1 cellular context compared by ENCODE assay signal in the genomic region with DNA sequence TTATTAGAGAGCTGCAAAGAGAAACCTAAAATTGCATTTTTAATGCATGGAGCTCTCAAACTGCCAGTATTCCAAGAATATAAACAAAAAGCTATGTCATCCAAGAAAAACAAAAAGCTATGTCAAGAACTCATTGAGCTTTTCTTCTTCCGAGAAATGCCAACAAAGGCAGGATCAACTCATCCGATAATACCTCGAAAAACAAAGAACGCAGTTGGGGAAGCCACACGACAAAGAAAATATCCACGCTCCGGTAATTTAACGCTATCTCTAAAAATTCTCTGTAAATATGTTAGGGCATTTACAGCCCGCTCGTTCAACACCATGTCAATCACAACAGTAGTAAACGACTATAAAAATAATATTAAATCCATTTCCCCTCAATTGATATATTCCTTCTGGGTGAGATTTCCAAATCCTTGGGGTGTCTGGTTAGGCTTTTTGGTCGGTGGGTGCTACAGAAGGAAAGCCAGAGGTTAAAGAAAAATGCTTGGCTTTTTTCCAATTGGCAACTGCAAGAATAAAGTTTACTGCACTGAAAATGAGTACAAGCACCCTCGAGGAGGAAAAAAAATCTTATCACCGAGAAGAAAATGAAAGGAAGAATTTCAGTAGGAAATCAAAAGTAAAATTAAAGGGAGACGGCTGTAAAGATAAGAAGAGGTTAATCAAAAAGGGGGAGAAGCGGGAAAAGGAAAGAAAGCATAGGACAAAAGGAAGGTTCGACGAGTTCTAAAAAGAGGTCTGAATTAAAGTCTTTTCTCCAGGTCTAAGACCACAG.
TF ChIP-seq lines count a peak whose summit lies in the region.

No MANE protein-coding gene starts in this region.

TF ChIP-seq in HepG2, 621 proteins besides CTCF, POLR2A, EP300 and RAD21 (continued from another document):
- TF ChIP-seq AHDC1 (CRISPR knock-in tag; IDR thresholded peaks at IDR 0.05; ENCODE audit: borderline replicate concordance) = no peak
TF ChIP-seq in HepG2: peak in this region for 15.
